Comparison of ENCODE assay signal across 8 cellular contexts in genomic region chr6:13395272-13396237, GRCh38.
DNase-seq lines count a peak whose midpoint lies in the region; ATAC-seq and TF ChIP-seq lines count a peak whose summit lies in the region.

No MANE protein-coding gene starts in this region.

- H3K9me3 Mint-ChIP-seq in natural killer cell: no peaks in the 10 kb centered on the region
- H3K9me3 Mint-ChIP-seq in natural killer cell treated with Interleukin-12 subunit alpha and Interleukin-12 subunit beta and Interleukin-15 and Interleukin-18, amount 100 ng/mL, for 72 hours: no peaks in the 10 kb centered on the region
- H3K9me3 Mint-ChIP-seq in endothelial cell (ENCODE audit: unreplicated experiment): no peaks in the 10 kb centered on the region

- H3K4me1 Mint-ChIP-seq in natural killer cell: peaks cover 61 to 62% of the 10 kb centered on the region in 2 donors
- peaks cover 34 to 43% of the 10 kb centered on the region in 2 donors for H3K4me1 Mint-ChIP-seq in natural killer cell treated with Interleukin-12 subunit alpha and Interleukin-12 subunit beta and Interleukin-15 and Interleukin-18, amount 100 ng/mL, for 72 hours (ENCODE audit: low read depth in 2 of 2)
- H3K4me1 Mint-ChIP-seq in endothelial cell (ENCODE audit: unreplicated experiment): peaks cover 52% of the 10 kb centered on the region

- H3K27me3 Mint-ChIP-seq in natural killer cell (ENCODE audit: low read depth in 2 of 2) (no peaks in the 10 kb centered on the region), endothelial cell (ENCODE audit: unreplicated experiment) (peaks cover 4% of the 10 kb centered on the region)
- no peaks in the 10 kb centered on the region for H3K27me3 Mint-ChIP-seq in natural killer cell treated with Interleukin-12 subunit alpha and Interleukin-12 subunit beta and Interleukin-15 and Interleukin-18, amount 100 ng/mL, for 72 hours

- TF ChIP-seq CTCF in natural killer cell (IDR thresholded peaks at IDR 0.05) (no peak), endothelial cell (IDR thresholded peaks at IDR 0.05; ENCODE audit: unreplicated experiment) (no peak)

- H3K36me3 Mint-ChIP-seq in natural killer cell: no peaks in the 10 kb centered on the region
- H3K36me3 Mint-ChIP-seq in natural killer cell treated with Interleukin-12 subunit alpha and Interleukin-12 subunit beta and Interleukin-15 and Interleukin-18, amount 100 ng/mL, for 72 hours: no peaks in the 10 kb centered on the region
- H3K36me3 Mint-ChIP-seq in endothelial cell (ENCODE audit: low read depth, unreplicated experiment): peaks cover 5% of the 10 kb centered on the region

- no peak for ATAC-seq in natural killer cell
- ATAC-seq in natural killer cell treated with Interleukin-12 subunit alpha and Interleukin-12 subunit beta and Interleukin-15 and Interleukin-18, amount 100 ng/mL, for 72 hours: no peak
- no peak for ATAC-seq in GM19035 (IDR thresholded peaks at IDR 0.05; ENCODE audit: unreplicated experiment)

- intact Hi-C loops in natural killer cell (cut with micrococcal nuclease): no loop called here

- no peak overlapping the region for H3K4me3 Mint-ChIP-seq in natural killer cell
- no peak overlapping the region for H3K4me3 Mint-ChIP-seq in natural killer cell treated with Interleukin-12 subunit alpha and Interleukin-12 subunit beta and Interleukin-15 and Interleukin-18, amount 100 ng/mL, for 72 hours
- no peak overlapping the region for H3K4me3 Mint-ChIP-seq in endothelial cell (ENCODE audit: unreplicated experiment)

- DNase-seq in natural killer cell (no peak), NCI-H82 treated with DMSO at 0.1 percent for 48 hours (lab: John Stamatoyannopoulos, UW; ENCODE audit: unreplicated experiment) (peak; percentile 61), endothelial cell (ENCODE audit: low spot score) (no peak), mucosa of gallbladder (ENCODE audit: low spot score) (peak; percentile 81), GOT3 (lab: John Stamatoyannopoulos, UW) (no peak), NCI-H128 (lab: John Stamatoyannopoulos, UW; ENCODE audit: unreplicated experiment) (no peak)
- no peak for DNase-seq in natural killer cell treated with Interleukin-12 subunit alpha and Interleukin-12 subunit beta and Interleukin-15 and Interleukin-18, amount 100 ng/mL, for 72 hours (ENCODE audit: low spot score)

- H3K27ac Mint-ChIP-seq in natural killer cell: peak overlapping the region; percentile 78 to 86
- H3K27ac Mint-ChIP-seq in natural killer cell treated with Interleukin-12 subunit alpha and Interleukin-12 subunit beta and Interleukin-15 and Interleukin-18, amount 100 ng/mL, for 72 hours: peak overlapping the region in 1 of 2 donors; percentile 78
- peak overlapping the region; percentile 27 for H3K27ac Mint-ChIP-seq in endothelial cell (ENCODE audit: unreplicated experiment)

Comparison
In these comparisons a context has a peak if more than half of its experiments do, and no peak if none do; other contexts are left out.
1. DNase-seq: peak in NCI-H82 treated with DMSO at 0.1 percent for 48 hours (single experiment) and mucosa of gallbladder (single experiment); none in natural killer cell (single experiment), natural killer cell treated with Interleukin-12 subunit alpha and Interleukin-12 subunit beta and Interleukin-15 and Interleukin-18, amount 100 ng/mL, for 72 hours (single experiment), endothelial cell (single experiment), GOT3 (single experiment) and NCI-H128 (single experiment).